In genomic region chr4:55409468-55410171, GRCh38 we compare ENCODE assay signal across 8 cellular contexts. TPM values are rescaled to one million over a fixed set of nuclear protein-coding genes. Genes with fewer than 3 reads are reported as not detected.
DNase-seq lines count a peak whose midpoint lies in the region; ATAC-seq and TF ChIP-seq lines count a peak whose summit lies in the region.

No MANE protein-coding gene starts in this region.

- intact Hi-C loops in OCI-LY7 (cut with micrococcal nuclease; ENCODE audit: unreplicated experiment) = no loop called here
- intact Hi-C loops in left cardiac atrium (cut with DNase I) = no loop called here

- H3K9me3 ChIP-seq in OCI-LY7 (ENCODE audit: low read length) = no peaks in the 10 kb centered on the region

- peaks cover 91% of the 10 kb centered on the region for H3K36me3 ChIP-seq in OCI-LY7 (ENCODE audit: insufficient read depth, low read length)

- peak overlapping the region; percentile 18 for H3K27ac ChIP-seq in OCI-LY7 (ENCODE audit: low read depth, low read length, poor library complexity, severe bottlenecking)

- no peak overlapping the region for H2AFZ ChIP-seq in OCI-LY7 (ENCODE audit: low read length)

- peaks cover 90% of the 10 kb centered on the region for H3K79me2 ChIP-seq in OCI-LY7 (ENCODE audit: insufficient read depth, low read depth, low read length)

- no peaks in the 10 kb centered on the region for H3K9me2 ChIP-seq in OCI-LY7 (ENCODE audit: insufficient read depth, low read length)

- peaks cover 23% of the 10 kb centered on the region for H3K4me1 ChIP-seq in OCI-LY7 (ENCODE audit: insufficient read depth, low read length, poor library complexity, severe bottlenecking)

- DNase-seq in H4 (ENCODE audit: low spot score) (peak; percentile 14), OCI-LY7 (ENCODE audit: low spot score) (peak; percentile 52), left cardiac atrium (no peak), epidermal melanocyte (ENCODE audit: insufficient read length, low spot score) (no peak), iPS-NIHi11 (ENCODE audit: low spot score) (no peak), SIG-M5 (lab: John Stamatoyannopoulos, UW) (no peak)

- no peak overlapping the region for H3K4me3 ChIP-seq in OCI-LY7 (ENCODE audit: low read depth, low read length, poor library complexity, severe bottlenecking)

- H3K4me2 ChIP-seq in OCI-LY7 (ENCODE audit: low read length) = peak overlapping the region; percentile 39

- BruUV-seq in OCI-LY7 (replicated peaks; lab: Mats Ljungman, UMichigan) = no TSS peak

- ATAC-seq in left cardiac atrium (peak; percentile 60 to 76), GM19467 (IDR thresholded peaks at IDR 0.05; ENCODE audit: unreplicated experiment) (no peak)

- H4K20me1 ChIP-seq in OCI-LY7 (ENCODE audit: insufficient read depth, low read length) = peaks cover 4% of the 10 kb centered on the region; the same call in 1 of the 2 replicates

- POLR2A ChIA-PET in OCI-LY7 (lab: Charles Lee) = interaction anchor here (1.3 to 3.3 kb wide), 3 partner anchors 11 to 27 kb away, joined by 5 to 25 read pairs (median 16); partner anchors contain the start of gene TMEM165

- CTCF ChIA-PET in OCI-LY7 (lab: Charles Lee; ENCODE audit: unreplicated experiment) = interaction anchor here (1.5 kb wide), 1 partner anchor 11 kb away, joined by 6 read pairs; no protein-coding TSS in a partner anchor

- TF ChIP-seq CTCF in GM12873 (IDR thresholded peaks at IDR 0.05; ENCODE audit: insufficient read depth, low read depth, low read length, missing control alignments) = peak; percentile 44
- TF ChIP-seq CTCF in OCI-LY7 (conservative IDR thresholded peaks at IDR 0.05; ENCODE audit: low read length) = peak; percentile 68

RNA-seq across cellular contexts. Expression of gene TMEM165, which starts 13.9 kb away (rescaled TPM):
- total RNA-seq in H4 (2014; rRNA removed; shearing (Covaris generic)) = 104 and 124 TPM in 2 replicates
- 67.1 and 70.8 TPM in 2 replicates for total RNA-seq in OCI-LY7 (2014; rRNA removed; shearing (Covaris generic))
- 86.1 and 94.0 TPM in 2 replicates for total RNA-seq in OCI-LY7 (2022)
- 100 to 1,000 TPM in 1 of 2 donors, 10 to 100 TPM in 1; 54.6 to 101 TPM for total RNA-seq in left cardiac atrium

Comparison
In these comparisons a context has a peak if more than half of its experiments do, and no peak if none do; other contexts are left out.
1. DNase-seq: peak in H4 (single experiment) and OCI-LY7 (single experiment); none in left cardiac atrium (single experiment), epidermal melanocyte (single experiment), iPS-NIHi11 (single experiment) and SIG-M5 (single experiment).